Comparison of ENCODE assay signal across 8 cellular contexts in the genomic region with DNA sequence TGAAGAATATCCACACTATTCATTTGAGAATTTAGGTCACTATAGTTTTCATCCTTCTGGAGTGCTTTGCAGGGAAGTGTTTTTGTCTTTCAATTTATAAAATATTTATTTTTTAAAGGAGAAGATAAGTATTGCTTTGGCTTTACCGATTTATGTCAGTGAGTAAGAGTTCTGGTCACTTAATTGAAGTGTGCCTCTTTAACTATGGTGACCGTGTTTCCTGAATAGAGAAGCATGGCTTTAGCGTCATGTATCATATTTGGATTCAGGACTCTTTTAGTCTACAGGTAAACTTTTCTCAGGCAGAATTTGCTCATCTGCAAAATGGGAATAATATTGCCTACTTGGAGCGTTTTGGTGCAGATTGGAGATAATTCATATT. TPM values are rescaled to one million over a fixed set of nuclear protein-coding genes. Genes with fewer than 3 reads are reported as not detected.
DNase-seq lines count a peak whose midpoint lies in the region; ATAC-seq, FAIRE-seq and TF ChIP-seq lines count a peak whose summit lies in the region.

No MANE protein-coding gene starts in this region.

- no peak for TF ChIP-seq POLR2A in NB4 (IDR thresholded peaks at IDR 0.05; ENCODE audit: extremely low read depth, insufficient read length)

- H3K4me3 ChIP-seq in NB4 (ENCODE audit: low read depth, low read length) = peak overlapping the region; percentile 95
- peak overlapping the region; percentile 87 for H3K4me3 ChIP-seq in endocrine pancreas (ENCODE audit: control insufficient read depth, insufficient read depth, low read length)
- peak overlapping the region; percentile 42 to 99 (median 74) for H3K4me3 ChIP-seq in pancreas

- H3K27me3 ChIP-seq in endocrine pancreas (ENCODE audit: control insufficient read depth, insufficient read depth, low read length) (no peaks in the 10 kb centered on the region), pancreas (no peaks in the 10 kb centered on the region)

- no peak for DNase-seq in NB4 (ENCODE audit: low read depth)
- DNase-seq in pancreas = no peak
- DNase-seq in D721Med (ENCODE audit: insufficient read length, low spot score) = no peak
- no peak for DNase-seq in kidney tubule cell (ENCODE audit: low spot score)
- no peak for DNase-seq in NCI-H187 treated with DMSO at 0.1 percent for 48 hours (lab: John Stamatoyannopoulos, UW)

- peak overlapping the region; percentile 87 to 93 (median 92) for H3K27ac ChIP-seq in pancreas

- ATAC-seq in GM18909 (IDR thresholded peaks at IDR 0.05; ENCODE audit: poor library complexity, unreplicated experiment) (peak; percentile 7), pancreas (peak in 1 of 4 donors; percentile 2), GM18502 (IDR thresholded peaks at IDR 0.05; ENCODE audit: poor library complexity, unreplicated experiment) (no peak)

- H3K36me3 ChIP-seq in endocrine pancreas (ENCODE audit: control insufficient read depth, insufficient read depth, low read length) (no peaks in the 10 kb centered on the region), pancreas (peaks cover under 1 to 14% (median 10%) of the 10 kb centered on the region in 3 donors)

- intact Hi-C loops in pancreas (cut with DNase I) = no loop called here

- peaks cover 15% of the 10 kb centered on the region for H3K4me1 ChIP-seq in endocrine pancreas (ENCODE audit: control insufficient read depth, insufficient read depth, low read length)
- H3K4me1 ChIP-seq in pancreas = peaks cover 13 to 20% (median 20%) of the 10 kb centered on the region in 3 donors

- no peak for TF ChIP-seq CTCF in NB4 (IDR thresholded peaks at IDR 0.05; ENCODE audit: low read depth, low read length)
- TF ChIP-seq CTCF in pancreas (IDR thresholded peaks at IDR 0.05) = no peak
- TF ChIP-seq CTCF in D721Med (IDR thresholded peaks at IDR 0.05; ENCODE audit: insufficient read depth, missing control alignments) = no peak

- peak overlapping the region; percentile 84 for H3K9ac ChIP-seq in endocrine pancreas (ENCODE audit: control insufficient read depth, insufficient read depth, low read length)

- FAIRE-seq in pancreas (lab: Jason Lieb, UNC) (no peak), D721Med (lab: Jason Lieb, UNC) (no peak)

- 1% methylated on average over 4 of the region's 4 CpGs for WGBS in pancreas, 2 donors

- no peaks in the 10 kb centered on the region for H3K9me3 ChIP-seq in endocrine pancreas (ENCODE audit: control insufficient read depth, low read length)
- H3K9me3 ChIP-seq in pancreas = no peaks in the 10 kb centered on the region

RNA-seq across cellular contexts. Expression of a gene that starts 0.9 kb away (rescaled TPM):
- 10 to 100 TPM in 2 of 6 donors, 1 to 10 TPM in 4; 7.4 to 13.7 (median 8.6) TPM for total RNA-seq in pancreas
- polyA plus RNA-seq in pancreas = 1 to 10 TPM; 7.0 to 8.0 TPM
